In genomic region chr5:79236970-79237734, GRCh38 we compare ENCODE assay signal across 8 cellular contexts. TPM values are rescaled to one million over a fixed set of nuclear protein-coding genes. Genes with fewer than 3 reads are reported as not detected.
DNase-seq lines count a peak whose midpoint lies in the region; ATAC-seq, FAIRE-seq and TF ChIP-seq lines count a peak whose summit lies in the region.

No MANE protein-coding gene starts in this region.

- DNase-seq in 8988T (peak; percentile 53), Panc1 (ENCODE audit: low read depth, low spot score) (no peak), glutamatergic neuron (peak; percentile 56), pancreas (peak; percentile 56 to 88 (median 74)), SW 1271 (lab: John Stamatoyannopoulos, UW) (no peak)
- DNase-seq in activated naive CD4-positive, alpha-beta T cell treated with Interleukin-2 at 50 U/mL for 16 hours: peak; percentile 44

- WGBS in pancreas, 2 donors: 0% methylated on average over 61 of the region's 61 CpGs

- intact Hi-C loops in Panc1 (cut with micrococcal nuclease; ENCODE audit: unreplicated experiment) (no loop called here), pancreas (cut with DNase I) (no loop called here)

- FAIRE-seq in pancreas (lab: Jason Lieb, UNC): no peak

- TF ChIP-seq CTCF in Panc1 (IDR thresholded peaks at IDR 0.05) (no peak), glutamatergic neuron (IDR thresholded peaks at IDR 0.05; ENCODE audit: partially characterized antibody, unreplicated experiment) (no peak), pancreas (IDR thresholded peaks at IDR 0.05) (no peak)

- H3K27me3 Mint-ChIP-seq in glutamatergic neuron (ENCODE audit: unreplicated experiment): peaks cover 16% of the 10 kb centered on the region

- peak overlapping the region; percentile 92 for H3K4me3 Mint-ChIP-seq in glutamatergic neuron (ENCODE audit: unreplicated experiment)

- CTCF ChIA-PET in Panc1 (lab: Charles Lee): no interaction called here

- H3K4me3 ChIP-seq in Panc1 (ENCODE audit: low read depth in 2 of 2, low read length in 2 of 2) (peak overlapping the region; percentile 76 to 84), pancreas (peak overlapping the region; percentile 59 to 97 (median 92))

- in situ Hi-C loops in Panc1 (cut with HindIII; ENCODE audit: low pct_unique_long_range_greater_than_20kb, low sequenced_read_pairs): no loop called here

- H3K9me3 ChIP-seq in Panc1 (ENCODE audit: control insufficient read depth, insufficient read depth, low read depth, low read length) (no peaks in the 10 kb centered on the region), pancreas (no peaks in the 10 kb centered on the region)

- no TSS peak for BruUV-seq in Panc1 (replicated peaks; lab: Mats Ljungman, UMichigan)

- H3K27me3 ChIP-seq in Panc1 (ENCODE audit: control insufficient read depth, insufficient read depth, low read length): no peaks in the 10 kb centered on the region
- H3K27me3 ChIP-seq in pancreas: no peaks in the 10 kb centered on the region

- H3K4me1 ChIP-seq in Panc1 (ENCODE audit: control insufficient read depth, insufficient read depth, low read length) (peaks cover 12% of the 10 kb centered on the region), pancreas (peaks cover 3 to 36% (median 14%) of the 10 kb centered on the region in 3 donors)

- peaks cover 11% of the 10 kb centered on the region for H3K9me3 Mint-ChIP-seq in glutamatergic neuron (ENCODE audit: unreplicated experiment)

- H3K27ac ChIP-seq in Panc1 (ENCODE audit: low read length): peak overlapping the region; percentile 77
- H3K27ac ChIP-seq in pancreas: peak overlapping the region; percentile 90 to 97 (median 94)

- H3K4me1 Mint-ChIP-seq in glutamatergic neuron (ENCODE audit: low read depth, unreplicated experiment): peaks cover 14% of the 10 kb centered on the region

- no peaks in the 10 kb centered on the region for H3K36me3 Mint-ChIP-seq in glutamatergic neuron (ENCODE audit: unreplicated experiment)

- peak; percentile 23 for ATAC-seq in GM18517 (IDR thresholded peaks at IDR 0.05; ENCODE audit: unreplicated experiment)
- ATAC-seq in HG03280 (IDR thresholded peaks at IDR 0.05; ENCODE audit: unreplicated experiment): peak; percentile 21
- ATAC-seq in Panc1: peak; percentile 73
- ATAC-seq in pancreas: peak; percentile 32 to 55 (median 50)

- POLR2A ChIA-PET in Panc1 (lab: Charles Lee): interaction anchor here (0.5 to 0.6 kb wide), 3 partner anchors 235 to 640 kb away, joined by 3 to 4 read pairs (median 3); no protein-coding TSS in a partner anchor

- H3K36me3 ChIP-seq in Panc1 (ENCODE audit: control insufficient read depth, insufficient read depth, low read length): peaks cover 5% of the 10 kb centered on the region
- no peaks in the 10 kb centered on the region for H3K36me3 ChIP-seq in pancreas

- H3K27ac Mint-ChIP-seq in glutamatergic neuron (ENCODE audit: unreplicated experiment): peak overlapping the region; percentile 89

RNA-seq across cellular contexts. Expression of gene JMY, which starts 1.2 kb away (rescaled TPM):
- total RNA-seq in Panc1 (2021; ENCODE audit: unreplicated experiment) (6.1 TPM), glutamatergic neuron (ENCODE audit: unreplicated experiment) (22.2 TPM), pancreas (10 to 100 TPM in 1 of 6 donors, 1 to 10 TPM in 5; 6.3 to 11.2 (median 7.2) TPM)
- 2.7 TPM for polyA plus RNA-seq in Panc1 (2012; ENCODE audit: insufficient read length)
- 1 to 10 TPM; 3.4 to 3.8 TPM for polyA plus RNA-seq in pancreas

Comparison
In these comparisons a context has a peak if more than half of its experiments do, and no peak if none do; other contexts are left out.
1. DNase-seq: peak in 8988T (single experiment), activated naive CD4-positive, alpha-beta T cell treated with Interleukin-2 at 50 U/mL for 16 hours (single experiment), glutamatergic neuron (single experiment) and pancreas (6 of 6); none in Panc1 (single experiment) and SW 1271 (0 of 2).
2. ATAC-seq: peak in every context shown above with its lines; median percentile 73 in Panc1; 50 in pancreas; 23 in GM18517; 21 in HG03280.